Comparison of ENCODE assay signal across 8 cellular contexts in the genomic region with DNA sequence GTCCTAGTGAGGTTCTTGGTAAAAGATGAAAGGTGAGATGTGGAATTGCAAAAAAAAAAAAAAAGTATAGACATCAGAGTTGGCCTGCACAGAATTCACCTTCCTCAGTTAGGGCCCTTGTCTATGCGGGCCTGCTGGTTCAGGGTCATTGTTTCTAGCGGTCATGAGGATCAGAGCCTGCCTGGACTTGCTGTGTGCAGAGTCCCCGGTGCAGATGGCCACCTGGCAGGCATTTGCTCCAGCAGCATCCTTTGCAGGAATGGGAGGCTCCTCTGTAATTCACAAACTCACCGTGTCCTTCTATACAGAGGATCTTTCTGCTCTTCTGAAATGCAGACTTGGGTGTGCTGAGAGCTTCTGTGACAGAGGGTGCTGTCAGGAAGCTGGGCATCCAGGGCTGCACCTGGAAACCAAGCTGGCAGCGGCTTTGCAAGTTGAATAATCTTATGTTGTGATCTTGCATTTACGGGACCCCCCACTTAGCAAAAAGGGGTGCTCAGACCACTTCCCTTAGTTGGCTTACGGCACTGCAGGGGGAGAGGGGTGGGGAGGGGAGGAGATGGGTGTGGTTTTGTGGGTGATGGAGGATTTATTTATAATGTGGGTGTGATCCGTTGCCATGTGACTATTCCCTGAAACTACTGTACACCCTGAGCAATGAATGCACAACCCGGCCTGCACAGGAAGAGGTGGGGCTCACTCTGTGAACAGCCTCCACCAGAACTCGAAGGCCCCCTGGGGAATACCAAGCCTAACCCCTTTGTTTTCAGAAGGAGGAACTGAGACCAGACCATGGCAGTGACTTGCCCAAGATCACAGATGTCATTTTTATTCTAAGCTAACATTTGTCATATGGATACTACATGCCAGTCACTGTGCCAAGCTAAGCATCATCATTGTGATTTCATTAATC.
DNase-seq lines count a peak whose midpoint lies in the region; ATAC-seq and TF ChIP-seq lines count a peak whose summit lies in the region.

No MANE protein-coding gene starts in this region.

- H3K9me3 Mint-ChIP-seq in naive B cell (no peaks in the 10 kb centered on the region), H9 (no peaks in the 10 kb centered on the region)

- no peak for TF ChIP-seq CTCF in H9 (conservative IDR thresholded peaks at IDR 0.05)

- no peak overlapping the region for H3K14ac ChIP-seq in H9 (ENCODE audit: insufficient read depth, low read length)

- no peak overlapping the region for H3K4ac ChIP-seq in H9 (ENCODE audit: low read depth, low read length)

- H3K27ac ChIP-seq in H9 (ENCODE audit: insufficient read length, low read depth, low read length): no peak overlapping the region

- H3K23me2 ChIP-seq in H9 (ENCODE audit: insufficient read length, low read depth, low read length, poor library complexity, severe bottlenecking): no peaks in the 10 kb centered on the region

- H2BK15ac ChIP-seq in H9 (ENCODE audit: low read depth, low read length): no peak overlapping the region

- POLR2A ChIA-PET in HEK293T (lab: Yijun Ruan, JAX): no interaction called here

- H3K79me2 ChIP-seq in H9 (ENCODE audit: insufficient read depth, low read length): no peaks in the 10 kb centered on the region

- H3K79me1 ChIP-seq in H9 (ENCODE audit: insufficient read depth, low read depth, low read length, poor library complexity, severe bottlenecking): no peaks in the 10 kb centered on the region

- no peak overlapping the region for H2BK120ac ChIP-seq in H9 (ENCODE audit: low read depth, low read length, poor library complexity, severe bottlenecking)

- no peak overlapping the region for H4K8ac ChIP-seq in H9 (replicated peaks; ENCODE audit: insufficient read length, low read depth, low read length)

- CTCF ChIA-PET in HEK293T (lab: Yijun Ruan, JAX): interaction anchor here (1.0 to 1.4 kb wide), 2 partner anchors 206 to 211 kb away, joined by 3 read pairs; no protein-coding TSS in a partner anchor

- no peak overlapping the region for H3T11ph ChIP-seq in H9 (ENCODE audit: low read length)

- no peak overlapping the region for H2BK12ac ChIP-seq in H9 (ENCODE audit: insufficient read length, low read depth, low read length)

- no peak overlapping the region for H2BK5ac ChIP-seq in H9 (ENCODE audit: insufficient read length, low read length)

- H3K4me3 Mint-ChIP-seq in naive B cell: peak overlapping the region; percentile 58 to 90 (median 80)
- no peak overlapping the region for H3K4me3 Mint-ChIP-seq in H9

- H3K27me3 Mint-ChIP-seq in naive B cell (no peaks in the 10 kb centered on the region), H9 (ENCODE audit: low read depth) (no peaks in the 10 kb centered on the region; the same call in 1 of the 2 replicates)

- peak; percentile 87 for ATAC-seq in GM18858 (IDR thresholded peaks at IDR 0.05; ENCODE audit: unreplicated experiment)
- peak; percentile 92 for ATAC-seq in HG02610 (IDR thresholded peaks at IDR 0.05; ENCODE audit: unreplicated experiment)
- ATAC-seq in naive B cell (ENCODE audit: low read depth in 2 of 2): peak; percentile 90 to 91

- no peak overlapping the region for H2AK5ac ChIP-seq in H9 (ENCODE audit: insufficient read length, low read length)

- DNase-seq in NCI-H1436 treated with DMSO at 0.1 percent for 48 hours (lab: John Stamatoyannopoulos, UW) (peak; percentile 86), naive B cell (peak; percentile 98), H9 (no peak), HK-2 (ENCODE audit: unreplicated experiment) (no peak), HEK293T (ENCODE audit: extremely low spot score) (no peak)
- DNase-seq in activated CD8-positive, alpha-beta memory T cell treated with anti-CD3 and anti-CD28 coated beads for 24 hours: peak; percentile 79

- WGBS in H9 (ENCODE audit: extremely low coverage, insufficient read length, low lambda C conversion rate): no CpG with 5 or more reads among the region's 10 CpGs

- H3K4me1 Mint-ChIP-seq in naive B cell (peaks cover 73 to 96% (median 86%) of the 10 kb centered on the region in 3 donors), H9 (peaks cover 6 to 13% of the 10 kb centered on the region in 2 experiments)

- no peak overlapping the region for H2AFZ ChIP-seq in H9 (ENCODE audit: low read length)

- no peak overlapping the region for H4K5ac ChIP-seq in H9 (ENCODE audit: insufficient read length, low read depth, low read length)

- H3K36me3 Mint-ChIP-seq in naive B cell (peaks cover 8 to 14% of the 10 kb centered on the region in 2 donors), H9 (ENCODE audit: insufficient read depth in 1 of 3, low read depth in 3 of 3) (no peaks in the 10 kb centered on the region)

- H3K27ac Mint-ChIP-seq in naive B cell: peak overlapping the region; percentile 78 to 98 (median 94)
- H3K27ac Mint-ChIP-seq in H9: no peak overlapping the region; a peak in 1 of 7 replicates

- H2BK20ac ChIP-seq in H9 (ENCODE audit: low read depth, low read length, poor library complexity, severe bottlenecking): no peak overlapping the region

- H3K23ac ChIP-seq in H9 (ENCODE audit: insufficient read length, low read depth, low read length): no peak overlapping the region

- no peak overlapping the region for H3K4me2 ChIP-seq in H9 (ENCODE audit: insufficient read depth, insufficient read length, low read length)

- no peak overlapping the region for H4K91ac ChIP-seq in H9 (ENCODE audit: insufficient read length, low read depth, low read length)

- H3K4me1 ChIP-seq in H9 (ENCODE audit: insufficient read depth, low read length): no peaks in the 10 kb centered on the region

- no peak overlapping the region for H3K56ac ChIP-seq in H9 (ENCODE audit: insufficient read length, low read depth, low read length)

- H3K9ac ChIP-seq in H9 (ENCODE audit: extremely low read depth, insufficient read length, low read length): no peak overlapping the region

- H3K9me3 ChIP-seq in H9 (ENCODE audit: control insufficient read depth, low read depth, low read length): no peaks in the 10 kb centered on the region

- no peak overlapping the region for H3K18ac ChIP-seq in H9 (ENCODE audit: insufficient read length, low read depth, low read length)

- H3K27me3 ChIP-seq in H9 (ENCODE audit: insufficient read depth, low read length): no peaks in the 10 kb centered on the region

- no peaks in the 10 kb centered on the region for H4K20me1 ChIP-seq in H9 (ENCODE audit: control insufficient read depth, insufficient read depth, insufficient read length)

TF ChIP-seq in HEK293T, 16 proteins besides CTCF, POLR2A, EP300 and RAD21:
- no peak for TF ChIP-seq FOXA1 (IDR thresholded peaks at IDR 0.05)

Comparison
In these comparisons a context has a peak if more than half of its experiments do, and no peak if none do; other contexts are left out.
1. DNase-seq: peak in NCI-H1436 treated with DMSO at 0.1 percent for 48 hours (single experiment), activated CD8-positive, alpha-beta memory T cell treated with anti-CD3 and anti-CD28 coated beads for 24 hours (single experiment) and naive B cell (single experiment); none in H9 (single experiment), HK-2 (single experiment) and HEK293T (single experiment).
2. H3K27ac Mint-ChIP-seq: peak in naive B cell (6 of 6); none in H9 (0 of 3).
3. H3K4me3 Mint-ChIP-seq: peak in naive B cell (8 of 8); none in H9 (0 of 2).
4. Peak in every context shown above with its lines, with median percentiles within 50 percentile points of each other: ATAC-seq.